In genomic region chr4:168993724-168994510, GRCh38 we compare ENCODE assay signal across 12 cellular contexts. TPM values are rescaled to one million over a fixed set of nuclear protein-coding genes. Genes with fewer than 3 reads are reported as not detected.
DNase-seq lines count a peak whose midpoint lies in the region; ATAC-seq, FAIRE-seq and TF ChIP-seq lines count a peak whose summit lies in the region.
"Had no signal": no experiment of that assay in that cellular context is flagged by ENCODE, and none has a peak within 500 bp of the region (broad histone marks: within the 10 kb centered on the region; RNA-seq: fewer than 3 reads in every experiment).

No MANE protein-coding gene starts in this region.

- H2BK120ac ChIP-seq in trophoblast cell (ENCODE audit: insufficient read depth, low read length, poor library complexity): no peak overlapping the region

- no peak for TF ChIP-seq EP300 in transverse colon (IDR thresholded peaks at IDR 0.05; ENCODE audit: low read depth)

- no peak overlapping the region for H4K91ac ChIP-seq in trophoblast cell (ENCODE audit: low read depth, low read length)

- DNase-seq in ELR (ENCODE audit: low read depth) (peak; percentile 26), NOMO-1 treated with DMSO at 0.1 percent for 48 hours (lab: John Stamatoyannopoulos, UW; ENCODE audit: unreplicated experiment) (peak; percentile 79), epithelial cell of proximal tubule (ENCODE audit: low read depth) (peak; percentile 22), trophoblast cell (peak; percentile 61 to 70), transverse colon (no peak), nucleus accumbens (lab: John Stamatoyannopoulos, UW) (no peak), D721Med (ENCODE audit: insufficient read length, low spot score) (no peak)
- DNase-seq: activated naive CD8-positive, alpha-beta T cell treated with anti-CD3 and anti-CD28 coated beads, Interleukin-2, amount 10 ng/mL, durations not matched to agents 7 days and 5 days; H7; mucosa of descending colon had no signal

- TF ChIP-seq POLR2A in transverse colon (IDR thresholded peaks at IDR 0.05): no peak

- no peaks in the 10 kb centered on the region for H3K79me2 ChIP-seq in trophoblast cell (ENCODE audit: control insufficient read depth, insufficient read depth, low read length, poor library complexity)

- TF ChIP-seq CTCF in epithelial cell of proximal tubule (conservative IDR thresholded peaks at IDR 0.05; ENCODE audit: low read depth, low read length): no peak
- TF ChIP-seq CTCF in transverse colon (IDR thresholded peaks at IDR 0.05): no peak
- TF ChIP-seq CTCF in D721Med (IDR thresholded peaks at IDR 0.05; ENCODE audit: insufficient read depth, missing control alignments): no peak

- H2AFZ ChIP-seq in trophoblast cell (ENCODE audit: insufficient read depth, low read length, poor library complexity): no peak overlapping the region

- no peak overlapping the region for H3K4ac ChIP-seq in trophoblast cell (ENCODE audit: low read depth, low read length)

- H2BK5ac ChIP-seq in trophoblast cell (ENCODE audit: low read depth, low read length, poor library complexity): no peak overlapping the region

- no peak overlapping the region for H4K12ac ChIP-seq in trophoblast cell (ENCODE audit: low read depth, low read length)

- H3K4me1 ChIP-seq in trophoblast cell (ENCODE audit: control insufficient read depth in 1 of 2, insufficient read depth in 2 of 2, low read length in 2 of 2) (peaks cover 0 to 7% of the 10 kb centered on the region in 2 experiments), transverse colon (no peaks in the 10 kb centered on the region)

- peak overlapping the region; percentile 54 for H3K27ac ChIP-seq in trophoblast cell (ENCODE audit: low read depth, low read length)
- no peak overlapping the region for H3K27ac ChIP-seq in transverse colon

- no peak overlapping the region for H2AK5ac ChIP-seq in trophoblast cell (ENCODE audit: low read length)

- H3K79me1 ChIP-seq in trophoblast cell (ENCODE audit: low read length): peaks cover 1% of the 10 kb centered on the region

- in situ Hi-C loops in transverse colon (cut with MboI; ENCODE audit: low pct_ligation_motif_present in 1 of 4, low pct_unique_long_range_greater_than_20kb in 1 of 4, low sequenced_read_pairs in 3 of 4): no loop called here

- intact Hi-C loops in transverse colon (cut with DNase I; ENCODE audit: low total_unique reads): no loop called here

- no peaks in the 10 kb centered on the region for H3K9me3 ChIP-seq in trophoblast cell (ENCODE audit: insufficient read depth, low read depth, low read length)
- H3K9me3 ChIP-seq in transverse colon: no peaks in the 10 kb centered on the region
- H3K9me3 ChIP-seq: mucosa of descending colon had no signal

- no peak overlapping the region for H2BK12ac ChIP-seq in trophoblast cell (ENCODE audit: low read length)

- H3K4me3 ChIP-seq in epithelial cell of proximal tubule (ENCODE audit: low read depth, low read length) (no peak overlapping the region), trophoblast cell (ENCODE audit: low read depth, low read length) (no peak overlapping the region), transverse colon (no peak overlapping the region)
- H3K4me3 ChIP-seq: mucosa of descending colon, skin epidermis had no signal

- no peak overlapping the region for H3K23ac ChIP-seq in trophoblast cell (ENCODE audit: low read length)

- WGBS in trophoblast cell (ENCODE audit: extremely low coverage, insufficient coverage, insufficient read length): no CpG with 5 or more reads among the region's 13 CpGs
- WGBS in transverse colon (ENCODE audit: low coverage in 1 of 2), 2 donors: 73 to 80% methylated on average over 6 to 13 of the region's 13 CpGs

- no peak overlapping the region for H3K18ac ChIP-seq in trophoblast cell (ENCODE audit: low read length)

- no peak overlapping the region for H4K8ac ChIP-seq in trophoblast cell (ENCODE audit: low read depth, low read length)

- H3K9ac ChIP-seq in trophoblast cell (ENCODE audit: low read length): no peak overlapping the region

- no peak overlapping the region for H3K14ac ChIP-seq in trophoblast cell (ENCODE audit: low read length)

- H3K27me3 ChIP-seq in trophoblast cell (ENCODE audit: insufficient read depth, low read length): no peaks in the 10 kb centered on the region
- no peaks in the 10 kb centered on the region for H3K27me3 ChIP-seq in transverse colon

- H3K36me3 ChIP-seq in trophoblast cell (ENCODE audit: control insufficient read depth in 1 of 2, insufficient read depth in 2 of 2, low read length in 2 of 2) (peaks cover 5% of the 10 kb centered on the region in 2 experiments), transverse colon (peaks cover 0 to 22% (median 9%) of the 10 kb centered on the region in 4 donors)

- ATAC-seq in HG02623 (IDR thresholded peaks at IDR 0.05; ENCODE audit: unreplicated experiment): no peak
- ATAC-seq: mucosa of descending colon had no signal

- peak overlapping the region; percentile 7 for H3K4me2 ChIP-seq in trophoblast cell (ENCODE audit: low read length)

- FAIRE-seq in D721Med (lab: Jason Lieb, UNC): no peak

RNA-seq across cellular contexts. Expression of gene CBR4, which starts 16.1 kb away (rescaled TPM):
- 10.3 and 12.7 TPM in 2 replicates for total RNA-seq in epithelial cell of proximal tubule
- 9.1 and 9.7 TPM in 2 replicates for polyA plus RNA-seq in trophoblast cell (2013)
- 10 to 100 TPM; 22.4 to 31.1 (median 26.2) TPM for total RNA-seq in transverse colon

Comparison
In these comparisons a context has a peak if more than half of its experiments do, and no peak if none do; other contexts are left out.
1. DNase-seq: peak in ELR (single experiment), NOMO-1 treated with DMSO at 0.1 percent for 48 hours (single experiment), epithelial cell of proximal tubule (single experiment) and trophoblast cell (2 of 2); none in transverse colon (single experiment), nucleus accumbens (0 of 56) and D721Med (single experiment).